In genomic region chr2:169329669-169330554, GRCh38 we compare ENCODE assay signal across 22 cellular contexts. TPM values are rescaled to one million over a fixed set of nuclear protein-coding genes. Genes with fewer than 3 reads are reported as not detected.
DNase-seq lines count a peak whose midpoint lies in the region; ATAC-seq and TF ChIP-seq lines count a peak whose summit lies in the region.
"Had no signal": no experiment of that assay in that cellular context is flagged by ENCODE, and none has a peak within 500 bp of the region (broad histone marks: within the 10 kb centered on the region; RNA-seq: fewer than 3 reads in every experiment).

No MANE protein-coding gene starts in this region.

- no peak overlapping the region for H3K27ac ChIP-seq in OCI-LY7 (ENCODE audit: low read depth, low read length, poor library complexity, severe bottlenecking)
- H3K27ac ChIP-seq: adrenal gland; BLaER1 treated with 17β-estradiol and CSF1 and Interleukin-3, amounts not matched to agents 10 nM and 100 nM; brain microvascular endothelial cell; epithelial cell of prostate; SJSA1 had no signal

- H3K9me3 ChIP-seq in OCI-LY7 (ENCODE audit: low read length), result no peaks in the 10 kb centered on the region
- H3K9me3 ChIP-seq: adrenal gland, SJSA1 had no signal

- no peak for TF ChIP-seq CTCF in OCI-LY7 (conservative IDR thresholded peaks at IDR 0.05; ENCODE audit: low read length)

- H3K36me3 ChIP-seq in OCI-LY7 (ENCODE audit: insufficient read depth, low read length), result no peaks in the 10 kb centered on the region
- H3K36me3 ChIP-seq: adrenal gland; BLaER1 treated with 17β-estradiol and CSF1 and Interleukin-3, amounts not matched to agents 10 nM and 100 nM; brain microvascular endothelial cell; SJSA1 had no signal

- no peaks in the 10 kb centered on the region for H3K9me3 Mint-ChIP-seq in stimulated activated memory B cell treated with anti-CD40 and anti-IgM and Interleukin-4, amounts not matched to agents 10 μg/mL and 1 μg/mL and 100 μg/mL, for 72 hours
- H3K9me3 Mint-ChIP-seq: activated CD4-positive, alpha-beta T cell treated with anti-CD3 and anti-CD28 coated beads, Interleukin-2, amount 10 ng/mL, durations not matched to agents 24 days and 14 days; T-helper 1 cell treated with Interleukin-12 subunit alpha and Interleukin-12 subunit beta and Interleukin-4 antibody, amounts not matched to agents 30 μg/mL and 1 μg/mL, for 36 hours had no signal

- intact Hi-C loops in OCI-LY7 (cut with micrococcal nuclease; ENCODE audit: unreplicated experiment), result no loop called here

- no peaks in the 10 kb centered on the region for H3K9me2 ChIP-seq in OCI-LY7 (ENCODE audit: insufficient read depth, low read length)

- no peak overlapping the region for H3K4me3 Mint-ChIP-seq in stimulated activated memory B cell treated with anti-CD40 and anti-IgM and Interleukin-4, amounts not matched to agents 10 μg/mL and 1 μg/mL and 100 μg/mL, for 72 hours
- H3K4me3 Mint-ChIP-seq: activated CD4-positive, alpha-beta T cell treated with anti-CD3 and anti-CD28 coated beads, Interleukin-2, amount 10 ng/mL, durations not matched to agents 24 days and 14 days; T-helper 1 cell treated with Interleukin-12 subunit alpha and Interleukin-12 subunit beta and Interleukin-4 antibody, amounts not matched to agents 30 μg/mL and 1 μg/mL, for 36 hours had no signal

- no peaks in the 10 kb centered on the region for H4K20me1 ChIP-seq in OCI-LY7 (ENCODE audit: insufficient read depth, low read length)
- H4K20me1 ChIP-seq: BLaER1 treated with 17β-estradiol and CSF1 and Interleukin-3, amounts not matched to agents 10 nM and 100 nM had no signal

- no peak overlapping the region for H3K4me2 ChIP-seq in OCI-LY7 (ENCODE audit: low read length)

- POLR2A ChIA-PET in OCI-LY7 (lab: Charles Lee), result interaction anchor here (0.6 kb wide), 2 partner anchors 12 to 774 kb away, joined by 3 read pairs; no protein-coding TSS in a partner anchor

- CTCF ChIA-PET in OCI-LY7 (lab: Charles Lee; ENCODE audit: unreplicated experiment), result no interaction called here

- no TSS peak for BruUV-seq in OCI-LY7 (replicated peaks; lab: Mats Ljungman, UMichigan)

- peak; percentile 27 for ATAC-seq in stimulated activated memory B cell treated with anti-CD40 and anti-IgM and Interleukin-4, amounts not matched to agents 10 μg/mL and 1 μg/mL and 100 μg/mL, for 72 hours
- ATAC-seq in GM18870 (IDR thresholded peaks at IDR 0.05; ENCODE audit: unreplicated experiment) (no peak), HG03432 (IDR thresholded peaks at IDR 0.05; ENCODE audit: unreplicated experiment) (no peak)

- H3K27ac Mint-ChIP-seq in stimulated activated memory B cell treated with anti-CD40 and anti-IgM and Interleukin-4, amounts not matched to agents 10 μg/mL and 1 μg/mL and 100 μg/mL, for 72 hours, result no peak overlapping the region
- H3K27ac Mint-ChIP-seq: activated CD4-positive, alpha-beta T cell treated with anti-CD3 and anti-CD28 coated beads, Interleukin-2, amount 10 ng/mL, durations not matched to agents 24 days and 14 days; T-helper 1 cell treated with Interleukin-12 subunit alpha and Interleukin-12 subunit beta and Interleukin-4 antibody, amounts not matched to agents 30 μg/mL and 1 μg/mL, for 36 hours had no signal

- H3K4me3 ChIP-seq in OCI-LY7 (ENCODE audit: low read depth, low read length, poor library complexity, severe bottlenecking), result no peak overlapping the region
- H3K4me3 ChIP-seq: adrenal gland; BLaER1 treated with 17β-estradiol and CSF1 and Interleukin-3, amounts not matched to agents 10 nM and 100 nM; SJSA1 had no signal

- no peaks in the 10 kb centered on the region for H3K4me1 Mint-ChIP-seq in stimulated activated memory B cell treated with anti-CD40 and anti-IgM and Interleukin-4, amounts not matched to agents 10 μg/mL and 1 μg/mL and 100 μg/mL, for 72 hours
- H3K4me1 Mint-ChIP-seq: activated CD4-positive, alpha-beta T cell treated with anti-CD3 and anti-CD28 coated beads, Interleukin-2, amount 10 ng/mL, durations not matched to agents 24 days and 14 days had no signal

- no peaks in the 10 kb centered on the region for H3K4me1 ChIP-seq in OCI-LY7 (ENCODE audit: insufficient read depth, low read length, poor library complexity, severe bottlenecking)
- H3K4me1 ChIP-seq: adrenal gland; BLaER1 treated with 17β-estradiol and CSF1 and Interleukin-3, amounts not matched to agents 10 nM and 100 nM; SJSA1 had no signal

- DNase-seq in DMS53 treated with DMSO at 0.1 percent for 48 hours (lab: John Stamatoyannopoulos, UW; ENCODE audit: unreplicated experiment), result peak; percentile 32
- DNase-seq in NCI-H187 (lab: John Stamatoyannopoulos, UW), result peak; percentile 51 to 56
- peak; percentile 98 for DNase-seq in NCI-H748 treated with DMSO at 0.1 percent for 48 hours (lab: John Stamatoyannopoulos, UW)
- DNase-seq in OCI-LY7 (ENCODE audit: low spot score), result no peak
- DNase-seq: activated CD4-positive, alpha-beta T cell treated with anti-CD3 and anti-CD28 coated beads, Interleukin-2, amount 10 ng/mL, durations not matched to agents 24 days and 14 days; activated naive CD4-positive, alpha-beta T cell treated with Interleukin-2 at 50 U/mL for 16 hours; activated T-cell treated with anti-CD3 and anti-CD28 coated beads, Interleukin-2, amount 50 U/mL, for 48 hours; adrenal gland; brain microvascular endothelial cell; glutamatergic neuron; kidney glomerular epithelial cell; NCI-H2227 treated with DMSO at 0.1 percent for 48 hours; stimulated activated CD8-positive, alpha-beta memory T cell treated with anti-CD3 and anti-CD28 coated beads, Interleukin-4, amount 100 ng/mL, for 48 hours had no signal

- no peaks in the 10 kb centered on the region for H3K79me2 ChIP-seq in OCI-LY7 (ENCODE audit: insufficient read depth, low read depth, low read length)

- no peaks in the 10 kb centered on the region for H3K36me3 Mint-ChIP-seq in stimulated activated memory B cell treated with anti-CD40 and anti-IgM and Interleukin-4, amounts not matched to agents 10 μg/mL and 1 μg/mL and 100 μg/mL, for 72 hours

- H2AFZ ChIP-seq in OCI-LY7 (ENCODE audit: low read length), result no peak overlapping the region

- H3K27me3 Mint-ChIP-seq in stimulated activated memory B cell treated with anti-CD40 and anti-IgM and Interleukin-4, amounts not matched to agents 10 μg/mL and 1 μg/mL and 100 μg/mL, for 72 hours, result peaks cover 11% of the 10 kb centered on the region

RNA-seq across cellular contexts. Expression of gene LRP2, which starts 32.4 kb away (rescaled TPM):
- total RNA-seq in OCI-LY7 (2014; rRNA removed; shearing (Covaris generic)), result not detected in 2 replicates
- 0.06 and 0.89 TPM in 2 replicates for total RNA-seq in OCI-LY7 (2022)
- total RNA-seq: chondrocyte, myocyte had no signal
